In genomic region chr20:5910192-5910591, GRCh38 we compare ENCODE assay signal across 22 cellular contexts. TPM values are rescaled to one million over a fixed set of nuclear protein-coding genes. Genes with fewer than 3 reads are reported as not detected.
DNase-seq lines count a peak whose midpoint lies in the region; ATAC-seq, FAIRE-seq and TF ChIP-seq lines count a peak whose summit lies in the region.
"Had no signal": no experiment of that assay in that cellular context is flagged by ENCODE, and none has a peak within 500 bp of the region (broad histone marks: within the 10 kb centered on the region; RNA-seq: fewer than 3 reads in every experiment).

No MANE protein-coding gene starts in this region.

- H3K4me1 Mint-ChIP-seq in Caco-2 (ENCODE audit: low read depth, unreplicated experiment), result no peaks in the 10 kb centered on the region

- H3K27ac ChIP-seq in psoas muscle, result no peak overlapping the region
- H3K27ac ChIP-seq: BLaER1, SK-N-MC, upper lobe of left lung had no signal

- intact Hi-C loops in Caco-2 (cut with micrococcal nuclease; ENCODE audit: unreplicated experiment) (no loop called here), psoas muscle (cut with DNase I) (no loop called here)

- no peaks in the 10 kb centered on the region for H3K36me3 Mint-ChIP-seq in Caco-2 (ENCODE audit: insufficient read depth, unreplicated experiment)

- no peaks in the 10 kb centered on the region for H3K9me3 ChIP-seq in Caco-2
- H3K9me3 ChIP-seq in psoas muscle, result no peaks in the 10 kb centered on the region
- H3K9me3 ChIP-seq: BLaER1, upper lobe of left lung had no signal

- no peak for ATAC-seq in psoas muscle
- ATAC-seq: sciatic nerve had no signal

- H3K36me3 ChIP-seq in Caco-2 (ENCODE audit: control insufficient read depth, insufficient read depth, low read length), result no peaks in the 10 kb centered on the region
- no peaks in the 10 kb centered on the region for H3K36me3 ChIP-seq in psoas muscle (ENCODE audit: insufficient read depth in 1 of 2, low read depth in 1 of 2)
- H3K36me3 ChIP-seq: BLaER1, upper lobe of left lung had no signal

- POLR2A ChIA-PET in Caco-2 (lab: Charles Lee), result no interaction called here

- no peak for TF ChIP-seq CTCF in Caco-2 (IDR thresholded peaks at IDR 0.05; ENCODE audit: insufficient read depth in 1 of 2, low read depth in 1 of 2, low read length in 1 of 2, severe bottlenecking in 1 of 2, unreplicated experiment in 1 of 2)
- no peak for TF ChIP-seq CTCF in psoas muscle (IDR thresholded peaks at IDR 0.05)

- H3K27me3 Mint-ChIP-seq in Caco-2 (ENCODE audit: insufficient read depth, unreplicated experiment), result peaks cover 19% of the 10 kb centered on the region

- H3K4me3 ChIP-seq in Caco-2 (ENCODE audit: low read depth, low read length) (no peak overlapping the region), psoas muscle (no peak overlapping the region)
- H3K4me3 ChIP-seq: upper lobe of left lung had no signal

- 60 to 66% (median 62%) methylated on average over 6 of the region's 6 CpGs for WGBS in psoas muscle, 3 donors

- TF ChIP-seq POLR2A in H54 (IDR thresholded peaks at IDR 0.05; ENCODE audit: low read depth, low read length), result no peak

- no TSS peak for BruUV-seq in Caco-2 (replicated peaks; lab: Mats Ljungman, UMichigan)

- H3K27ac Mint-ChIP-seq in Caco-2 (ENCODE audit: unreplicated experiment), result no peak overlapping the region
- H3K27ac Mint-ChIP-seq: naive B cell had no signal

- H3K4me1 ChIP-seq in Caco-2 (no peaks in the 10 kb centered on the region), psoas muscle (peaks cover 4% of the 10 kb centered on the region)

- no peaks in the 10 kb centered on the region for H3K27me3 ChIP-seq in Caco-2 (replicated peaks; ENCODE audit: control insufficient read depth, insufficient read depth, low read length)
- peaks cover 0 to 16% (median 3%) of the 10 kb centered on the region in 3 donors for H3K27me3 ChIP-seq in psoas muscle (ENCODE audit: insufficient read depth in 3 of 3, low read length in 2 of 3)
- H3K27me3 ChIP-seq: BLaER1 had no signal

- H3K4me3 Mint-ChIP-seq in Caco-2 (ENCODE audit: unreplicated experiment), result peak overlapping the region; percentile 83

- DNase-seq in NCI-H1417 (lab: John Stamatoyannopoulos, UW) (peak in 2 of 3 experiments; percentile 35 to 80), NCI-H1417 treated with DMSO at 0.1 percent for 48 hours (lab: John Stamatoyannopoulos, UW) (no peak), Caco-2 (no peak), SHP77 (lab: John Stamatoyannopoulos, UW) (peak; percentile 20 to 39), inferior parietal cortex (ENCODE audit: extremely low spot score) (peak; percentile 13), psoas muscle (no peak), OCI-M2 (lab: John Stamatoyannopoulos, UW; ENCODE audit: unreplicated experiment) (no peak), H54 (ENCODE audit: insufficient read length, low spot score) (no peak)
- DNase-seq: activated CD4-positive, alpha-beta T cell treated with anti-CD3 and anti-CD28 coated beads, Interleukin-2, amount 50 U/mL, for 48 hours; COR-L47; KBM-7; left cardiac atrium; mesenchymal stem cell; naive B cell; posterior cingulate gyrus; stimulated activated CD4-positive, alpha-beta T cell treated with anti-CD3 and anti-CD28 coated beads, Interleukin-15, amount 100 ng/mL, for 24 hours; stimulated activated CD8-positive, alpha-beta memory T cell treated with anti-CD3 and anti-CD28 coated beads, Interleukin-4, amount 100 ng/mL, for 48 hours; upper lobe of left lung had no signal

- no peak for FAIRE-seq in H54 (lab: Jason Lieb, UNC)

- H3K9me3 Mint-ChIP-seq in Caco-2 (ENCODE audit: unreplicated experiment), result no peaks in the 10 kb centered on the region

- CTCF ChIA-PET in Caco-2 (lab: Charles Lee), result interaction anchor here (0.7 kb wide), 1 partner anchor 165 kb away, joined by 6 read pairs; no protein-coding TSS in a partner anchor

RNA-seq across cellular contexts. Expression of gene CHGB, which starts 1.1 kb away (rescaled TPM):
- total RNA-seq in Caco-2 (2022) (0.79 and 0.86 TPM in 2 replicates), psoas muscle (1 to 10 TPM in 1 of 4 donors, under 1 TPM in 3; 0.30 to 3.4 (median 0.64) TPM)
- polyA plus RNA-seq in psoas muscle, result 10 to 100 TPM in 1 of 3 donors, under 1 TPM in 2; 0.08 to 91.8 (median 0.11) TPM
- total RNA-seq: HT-29, sciatic nerve had no signal

RNA-seq across cellular contexts. Expression of gene TRMT6, which starts 40.1 kb away (rescaled TPM):
- total RNA-seq in Caco-2 (2022), result 30.0 and 35.5 TPM in 2 replicates
- 10 to 100 TPM in 3 of 4 donors, 1 to 10 TPM in 1; 9.0 to 25.9 (median 21.6) TPM for total RNA-seq in psoas muscle
- polyA plus RNA-seq in psoas muscle, result 100 to 1,000 TPM in 1 of 3 donors, 10 to 100 TPM in 2; 14.9 to 177 (median 25.6) TPM

RNA-seq across cellular contexts. Expression of gene MCM8, which starts 40.3 kb away (rescaled TPM):
- total RNA-seq in Caco-2 (2022), result 36.4 and 38.4 TPM in 2 replicates
- total RNA-seq in psoas muscle, result 1 to 10 TPM; 3.9 to 8.0 (median 6.4) TPM
- 10 to 100 TPM in 1 of 3 donors, 1 to 10 TPM in 2; 2.9 to 14.8 (median 6.1) TPM for polyA plus RNA-seq in psoas muscle

Comparison
In these comparisons a context has a peak if more than half of its experiments do, and no peak if none do; other contexts are left out.
1. DNase-seq: peak in NCI-H1417 (2 of 3), SHP77 (2 of 2) and inferior parietal cortex (single experiment); none in NCI-H1417 treated with DMSO at 0.1 percent for 48 hours (single experiment), Caco-2 (0 of 2), psoas muscle (0 of 2), OCI-M2 (single experiment) and H54 (single experiment).